In genomic region chr6:26294276-26294675, GRCh38 we compare ENCODE assay signal across 23 cellular contexts.
"Had no signal": no experiment of that assay in that cellular context is flagged by ENCODE, and none has a peak within 500 bp of the region (broad histone marks: within the 10 kb centered on the region; RNA-seq: fewer than 3 reads in every experiment).

No MANE protein-coding gene starts in this region.

- H3K4me1 ChIP-seq: esophagus muscularis mucosa, vagina had no signal

- H3K36me3 ChIP-seq: esophagus muscularis mucosa, ovary, stomach, thyroid gland, vagina had no signal

- H3K27ac ChIP-seq: esophagus muscularis mucosa, ovary, stomach, thyroid gland, vagina had no signal

- ATAC-seq: left lobe of liver; mucosa of descending colon; natural killer cell treated with Interleukin-12 subunit alpha and Interleukin-12 subunit beta and Interleukin-15 and Interleukin-18, amount 100 ng/mL, for 72 hours; sciatic nerve; stimulated activated effector memory CD8-positive, alpha-beta T cell treated with anti-CD3 and anti-CD28 coated beads, Interleukin-12 subunit alpha, Interleukin-12 subunit beta, amount 100 ng/mL, for 72 hours had no signal

- H3K4me3 ChIP-seq: esophagus muscularis mucosa, lung, mucosa of descending colon, ovary, stomach, thyroid gland, vagina had no signal

- H3K27me3 ChIP-seq: ovary, thyroid gland, vagina had no signal

- H3K9me3 ChIP-seq: esophagus muscularis mucosa, mucosa of descending colon, ovary, stomach, thyroid gland, vagina had no signal

- DNase-seq: cerebellar nuclear complex; effector CD8-positive, alpha-beta T cell; endodermal cell; foreskin melanocyte; head of caudate nucleus; mucosa of descending colon; naive B cell; occipital lobe; ovary; posterior cingulate gyrus; stimulated activated CD4-positive, alpha-beta T cell treated with anti-CD3 and anti-CD28 coated beads, Interleukin-2, amount 100 ng/mL, for 24 hours; stimulated activated CD4-positive, alpha-beta T cell treated with anti-CD3 and anti-CD28 coated beads, Interleukin-4, amount 100 ng/mL, for 24 hours; stimulated activated naive CD4-positive, alpha-beta T cell treated with Interleukin-2 at 50 U/mL for 16 hours; stomach; thyroid gland; trophoblast cell had no signal
